Comparison of ENCODE assay signal across 23 cellular contexts in genomic region chr11:79047980-79048379, GRCh38.
DNase-seq lines count a peak whose midpoint lies in the region; ATAC-seq, FAIRE-seq and TF ChIP-seq lines count a peak whose summit lies in the region.
"Had no signal": no experiment of that assay in that cellular context is flagged by ENCODE, and none has a peak within 500 bp of the region (broad histone marks: within the 10 kb centered on the region; RNA-seq: fewer than 3 reads in every experiment).

No MANE protein-coding gene starts in this region.

- peak; percentile 9 for FAIRE-seq in GM12892 (lab: Jason Lieb, UNC)
- FAIRE-seq: A549, D721Med, G401.6, GM12891, GM18507, GM19239 had no signal

- intact Hi-C loops in IMR-90 (cut with micrococcal nuclease): no loop called here

- peak overlapping the region; percentile 24 for H3K27ac Mint-ChIP-seq in nephron progenitor cell
- H3K27ac Mint-ChIP-seq in activated T-helper 17 cell treated with anti-CD3 and anti-CD28 coated beads, Interleukin-2, amount 50 U/mL, for 72 hours: no peak overlapping the region
- H3K27ac Mint-ChIP-seq: B cell; CD4-positive, alpha-beta T cell; CD8-positive, alpha-beta T cell had no signal

- no peak overlapping the region for H2BK15ac ChIP-seq in IMR-90 (ENCODE audit: low read depth, low read length)

- POLR2A ChIA-PET in IMR-90 (lab: Charles Lee; ENCODE audit: unreplicated experiment): no interaction called here

- H4K91ac ChIP-seq in IMR-90 (ENCODE audit: insufficient read depth, low read depth, low read length): no peak overlapping the region

- H3K27me3 ChIP-seq in IMR-90 (ENCODE audit: control insufficient read depth, insufficient read depth, low read length): no peaks in the 10 kb centered on the region

- no peak overlapping the region for H2BK120ac ChIP-seq in IMR-90 (ENCODE audit: low read depth, low read length)

- H2BK5ac ChIP-seq in IMR-90 (ENCODE audit: low read depth, low read length, poor library complexity, severe bottlenecking): no peak overlapping the region

- H3K79me1 ChIP-seq in IMR-90 (ENCODE audit: low read depth in 1 of 2, low read length in 2 of 2): no peaks in the 10 kb centered on the region; a peak in 1 of 4 replicates

- no peak overlapping the region for H2AFZ ChIP-seq in IMR-90 (replicated peaks; ENCODE audit: low read length, poor library complexity)

- peaks cover 92% of the 10 kb centered on the region for H3K4me1 Mint-ChIP-seq in nephron progenitor cell
- H3K4me1 Mint-ChIP-seq in activated T-helper 17 cell treated with anti-CD3 and anti-CD28 coated beads, Interleukin-2, amount 50 U/mL, for 72 hours: no peaks in the 10 kb centered on the region
- H3K4me1 Mint-ChIP-seq: B cell had no signal

- H4K20me1 ChIP-seq in IMR-90 (ENCODE audit: insufficient read depth, low read length): no peaks in the 10 kb centered on the region

- no peak overlapping the region for H3K4me2 ChIP-seq in IMR-90 (ENCODE audit: low read depth, low read length)
- H3K4me2 ChIP-seq: A549; BLaER1 treated with 17β-estradiol and CSF1 and Interleukin-3, amounts not matched to agents 10 nM and 100 nM had no signal

- no peak overlapping the region for H4K8ac ChIP-seq in IMR-90 (ENCODE audit: low read depth in 2 of 2, low read length in 2 of 2)

- no peaks in the 10 kb centered on the region for H3K9me3 Mint-ChIP-seq in nephron progenitor cell
- H3K9me3 Mint-ChIP-seq in activated T-helper 17 cell treated with anti-CD3 and anti-CD28 coated beads, Interleukin-2, amount 50 U/mL, for 72 hours: no peaks in the 10 kb centered on the region
- H3K9me3 Mint-ChIP-seq: CD4-positive, alpha-beta T cell; CD8-positive, alpha-beta T cell had no signal

- no peak overlapping the region for H2AK9ac ChIP-seq in IMR-90 (replicated peaks; ENCODE audit: low read depth, low read length, poor library complexity)

- H3K9me3 ChIP-seq in IMR-90 (ENCODE audit: control insufficient read depth, insufficient read depth, low read length): no peaks in the 10 kb centered on the region
- H3K9me3 ChIP-seq: A549; BLaER1 treated with 17β-estradiol and CSF1 and Interleukin-3, amounts not matched to agents 10 nM and 100 nM; Caco-2 had no signal

- H3K18ac ChIP-seq in IMR-90 (ENCODE audit: low read depth, low read length): peak overlapping the region; percentile 24; the same call in 1 of the 2 replicates

- TF ChIP-seq POLR2A in GM12892 (IDR thresholded peaks at IDR 0.05; ENCODE audit: low read depth, low read length) (no peak), IMR-90 (IDR thresholded peaks at IDR 0.05; ENCODE audit: low read depth, low read length) (no peak)

- DNase-seq in GM12892 (ENCODE audit: insufficient read length) (no peak), IMR-90 (no peak), nephron progenitor cell (no peak), UCSD-AML1 (lab: John Stamatoyannopoulos, UW; ENCODE audit: unreplicated experiment) (no peak)
- DNase-seq: AML-193; Caco-2; Calu3; CD4-positive, alpha-beta T cell; CD8-positive, alpha-beta T cell; DMS79 treated with DMSO at 0.1 percent for 48 hours; GF-D8 had no signal

- no peak overlapping the region for H3K27ac ChIP-seq in IMR-90 (ENCODE audit: insufficient read depth, low read length)
- H3K27ac ChIP-seq: 22Rv1; A549; BLaER1 treated with 17β-estradiol and CSF1 and Interleukin-3, amounts not matched to agents 10 nM and 100 nM; C4-2B had no signal

- peaks cover 24% of the 10 kb centered on the region; the same call in 1 of the 2 replicates for H3K4me1 ChIP-seq in IMR-90 (ENCODE audit: control insufficient read depth, insufficient read depth, low read length)
- H3K4me1 ChIP-seq: A549, Caco-2 had no signal

- no TSS peak for BruUV-seq in IMR-90 (replicated peaks; lab: Mats Ljungman, UMichigan)

- no peaks in the 10 kb centered on the region for H3K27me3 Mint-ChIP-seq in nephron progenitor cell (ENCODE audit: low read depth, poor library complexity)
- H3K27me3 Mint-ChIP-seq in activated T-helper 17 cell treated with anti-CD3 and anti-CD28 coated beads, Interleukin-2, amount 50 U/mL, for 72 hours: peaks cover 5% of the 10 kb centered on the region

- H3K9ac ChIP-seq in IMR-90 (ENCODE audit: low read depth, low read length): no peak overlapping the region
- H3K9ac ChIP-seq: BLaER1 treated with 17β-estradiol and CSF1 and Interleukin-3, amounts not matched to agents 10 nM and 100 nM had no signal

- in situ Hi-C loops in IMR-90 (cut with MboI; ENCODE audit: low sequenced_read_pairs): no loop called here

- ATAC-seq in IMR-90 (ENCODE audit: low read depth) (no peak), GM18870 (IDR thresholded peaks at IDR 0.05; ENCODE audit: unreplicated experiment) (no peak)
- no peak for ATAC-seq in activated T-helper 17 cell treated with anti-CD3 and anti-CD28 coated beads, Interleukin-2, amount 50 U/mL, for 72 hours (replicated peaks)
- ATAC-seq: A549; CD8-positive, alpha-beta T cell had no signal

- H2BK20ac ChIP-seq in IMR-90 (ENCODE audit: low read depth, low read length): no peak overlapping the region

- peaks cover 3% of the 10 kb centered on the region; the same call in 1 of the 2 replicates for H3K9me1 ChIP-seq in IMR-90 (ENCODE audit: insufficient read depth, low read length)

- no peak for TF ChIP-seq RAD21 in IMR-90 (IDR thresholded peaks at IDR 0.05; ENCODE audit: low read length)

- no peak for TF ChIP-seq CTCF in IMR-90 (conservative IDR thresholded peaks at IDR 0.05; ENCODE audit: low read depth, low read length)
- TF ChIP-seq CTCF in nephron progenitor cell (IDR thresholded peaks at IDR 0.05): no peak

- WGBS in IMR-90 (ENCODE audit: extremely low coverage in 2 of 2, insufficient read length in 1 of 2), 2 experiments: no CpG with 5 or more reads among the region's 1 CpG

- H3K23ac ChIP-seq in IMR-90 (ENCODE audit: low read depth, low read length): no peak overlapping the region

- dilution Hi-C loops in IMR-90 (cut with HindIII; ENCODE audit: low sequenced_read_pairs, unreplicated experiment): no loop called here

- no peak overlapping the region for H3K4me3 ChIP-seq in IMR-90 (ENCODE audit: insufficient read depth, low read depth, low read length)
- H3K4me3 ChIP-seq: A549; BLaER1 treated with 17β-estradiol and CSF1 and Interleukin-3, amounts not matched to agents 10 nM and 100 nM had no signal

- CTCF ChIA-PET in IMR-90 (lab: Yijun Ruan, JAX): no interaction called here

- H3K56ac ChIP-seq in IMR-90 (ENCODE audit: extremely low read depth, insufficient read depth, low read length): no peak overlapping the region

- peaks cover 3% of the 10 kb centered on the region for H3K36me3 Mint-ChIP-seq in nephron progenitor cell (ENCODE audit: low read depth)
- no peaks in the 10 kb centered on the region for H3K36me3 Mint-ChIP-seq in activated T-helper 17 cell treated with anti-CD3 and anti-CD28 coated beads, Interleukin-2, amount 50 U/mL, for 72 hours (ENCODE audit: low read depth)
- H3K36me3 Mint-ChIP-seq: CD8-positive, alpha-beta T cell had no signal

- H3K4ac ChIP-seq in IMR-90 (ENCODE audit: low read depth, low read length): peak overlapping the region; percentile 47; the same call in 1 of the 2 replicates

- H3K4me3 Mint-ChIP-seq in nephron progenitor cell: no peak overlapping the region
- H3K4me3 Mint-ChIP-seq in activated T-helper 17 cell treated with anti-CD3 and anti-CD28 coated beads, Interleukin-2, amount 50 U/mL, for 72 hours: no peak overlapping the region
- H3K4me3 Mint-ChIP-seq: B cell; CD4-positive, alpha-beta T cell; CD8-positive, alpha-beta T cell had no signal

- no peak overlapping the region for H2AK5ac ChIP-seq in IMR-90 (ENCODE audit: low read depth, low read length)

- no peak overlapping the region for H3K14ac ChIP-seq in IMR-90 (replicated peaks; ENCODE audit: low read depth, low read length)

- no peak overlapping the region; the same call in 1 of the 2 replicates for H4K5ac ChIP-seq in IMR-90 (ENCODE audit: low read depth, low read length)

- H3K36me3 ChIP-seq in IMR-90 (ENCODE audit: control insufficient read depth, insufficient read depth, low read length): no peaks in the 10 kb centered on the region
- H3K36me3 ChIP-seq: BLaER1 treated with 17β-estradiol and CSF1 and Interleukin-3, amounts not matched to agents 10 nM and 100 nM had no signal

TF ChIP-seq in IMR-90, 13 proteins besides CTCF, POLR2A, EP300 and RAD21:
- no peak for TF ChIP-seq CHD1 (IDR thresholded peaks at IDR 0.05; ENCODE audit: low read depth, low read length)
- TF ChIP-seq MAZ (IDR thresholded peaks at IDR 0.05; ENCODE audit: borderline replicate concordance, low read depth, low read length): no peak
- TF ChIP-seq USF2 (IDR thresholded peaks at IDR 0.05; ENCODE audit: low read depth, low read length): no peak
